Comparison of ENCODE assay signal across 11 cellular contexts in the genomic region with DNA sequence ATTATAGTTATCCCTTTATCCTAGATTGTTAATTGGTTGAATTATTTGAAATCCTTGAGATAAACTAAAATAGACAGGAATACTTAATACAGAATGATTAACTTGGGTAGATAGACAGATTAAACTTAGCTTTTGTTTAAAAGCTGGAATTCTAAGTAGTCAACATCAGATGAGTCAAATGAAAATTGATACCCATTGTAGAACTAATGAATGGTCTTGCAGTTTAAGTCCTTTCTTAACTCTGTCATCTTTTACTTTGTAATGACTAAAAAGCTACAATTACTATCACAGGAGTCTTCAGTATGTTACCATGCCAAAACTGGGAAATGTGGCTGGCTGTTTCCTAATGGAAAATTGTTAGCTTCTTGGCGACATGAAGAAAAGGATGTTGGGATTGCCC. TPM values are rescaled to one million over a fixed set of nuclear protein-coding genes. Genes with fewer than 3 reads are reported as not detected.
DNase-seq lines count a peak whose midpoint lies in the region; ATAC-seq and TF ChIP-seq lines count a peak whose summit lies in the region.
"Had no signal": no experiment of that assay in that cellular context is flagged by ENCODE, and none has a peak within 500 bp of the region (broad histone marks: within the 10 kb centered on the region; RNA-seq: fewer than 3 reads in every experiment).

No MANE protein-coding gene starts in this region.

- H3K27ac ChIP-seq in VCaP (peak overlapping the region; percentile 70), hepatocyte (peak overlapping the region; percentile 91)

- no peaks in the 10 kb centered on the region for H4K20me1 ChIP-seq in hepatocyte (ENCODE audit: insufficient read depth, poor library complexity, severe bottlenecking)

- peaks cover 13% of the 10 kb centered on the region for H3K4me1 ChIP-seq in hepatocyte (ENCODE audit: insufficient read depth)
- H3K4me1 ChIP-seq: colonic mucosa had no signal

- no peaks in the 10 kb centered on the region for H3K9me3 ChIP-seq in hepatocyte (ENCODE audit: low read depth)
- H3K9me3 ChIP-seq: colonic mucosa had no signal

- peak overlapping the region; percentile 7 for H2AFZ ChIP-seq in hepatocyte

- no peaks in the 10 kb centered on the region for H3K36me3 ChIP-seq in hepatocyte (replicated peaks; ENCODE audit: insufficient read depth, low read depth)
- H3K36me3 ChIP-seq: colonic mucosa had no signal

- H3K9me2 ChIP-seq in hepatocyte (replicated peaks; ENCODE audit: insufficient read depth), result no peaks in the 10 kb centered on the region

- 91% methylated on average over 1 of the region's 1 CpG for WGBS in hepatocyte (ENCODE audit: low lambda C conversion rate, missing lambda C conversion rate)

- H3K27me3 ChIP-seq in hepatocyte, result no peaks in the 10 kb centered on the region
- H3K27me3 ChIP-seq: colonic mucosa had no signal

- H3K4me1 Mint-ChIP-seq in T-helper 2 cell treated with Interferon-gamma antibody and Interleukin-4, amounts not matched to agents 5 μg/mL and 100 μg/mL, for 36 hours (ENCODE audit: low read depth), result peaks cover 50% of the 10 kb centered on the region
- peaks cover 6 to 11% of the 10 kb centered on the region in 2 donors for H3K4me1 Mint-ChIP-seq in stimulated activated naive B cell treated with anti-CD40 and anti-IgM and Interleukin-4, amounts not matched to agents 10 μg/mL and 1 μg/mL and 100 μg/mL, for 72 hours

- H3K27ac Mint-ChIP-seq in T-helper 2 cell treated with Interferon-gamma antibody and Interleukin-4, amounts not matched to agents 5 μg/mL and 100 μg/mL, for 36 hours, result peak overlapping the region; percentile 96
- peak overlapping the region; percentile 25 for H3K27ac Mint-ChIP-seq in stimulated activated naive B cell treated with anti-CD40 and anti-IgM and Interleukin-4, amounts not matched to agents 10 μg/mL and 1 μg/mL and 100 μg/mL, for 72 hours
- H3K27ac Mint-ChIP-seq: WTC11 had no signal

- no peaks in the 10 kb centered on the region for H3K79me2 ChIP-seq in hepatocyte

- no peak for DNase-seq in T-helper 2 cell treated with Interferon-gamma antibody and Interleukin-4, amounts not matched to agents 5 μg/mL and 100 μg/mL, for 36 hours (ENCODE audit: low spot score)
- no peak for DNase-seq in T-helper 2 cell
- DNase-seq in hepatocyte (ENCODE audit: low spot score), result no peak
- no peak for DNase-seq in stimulated activated naive B cell treated with anti-CD40 and anti-IgM and Interleukin-4, amounts not matched to agents 10 μg/mL and 1 μg/mL and 100 μg/mL, for 72 hours
- no peak for DNase-seq in pons (ENCODE audit: low spot score)
- no peak for DNase-seq in AG20443 (ENCODE audit: low spot score)
- DNase-seq: colonic mucosa, NCI-H2029 treated with DMSO at 0.1 percent for 48 hours had no signal

- no peaks in the 10 kb centered on the region for H3K36me3 Mint-ChIP-seq in T-helper 2 cell treated with Interferon-gamma antibody and Interleukin-4, amounts not matched to agents 5 μg/mL and 100 μg/mL, for 36 hours (ENCODE audit: low read depth)
- H3K36me3 Mint-ChIP-seq in stimulated activated naive B cell treated with anti-CD40 and anti-IgM and Interleukin-4, amounts not matched to agents 10 μg/mL and 1 μg/mL and 100 μg/mL, for 72 hours, result no peaks in the 10 kb centered on the region
- H3K36me3 Mint-ChIP-seq: WTC11 had no signal

- H3K9me3 Mint-ChIP-seq in T-helper 2 cell treated with Interferon-gamma antibody and Interleukin-4, amounts not matched to agents 5 μg/mL and 100 μg/mL, for 36 hours, result no peaks in the 10 kb centered on the region
- no peaks in the 10 kb centered on the region for H3K9me3 Mint-ChIP-seq in stimulated activated naive B cell treated with anti-CD40 and anti-IgM and Interleukin-4, amounts not matched to agents 10 μg/mL and 1 μg/mL and 100 μg/mL, for 72 hours
- H3K9me3 Mint-ChIP-seq: WTC11 had no signal

- no peaks in the 10 kb centered on the region for H3K27me3 Mint-ChIP-seq in T-helper 2 cell treated with Interferon-gamma antibody and Interleukin-4, amounts not matched to agents 5 μg/mL and 100 μg/mL, for 36 hours (ENCODE audit: low read depth)
- H3K27me3 Mint-ChIP-seq in stimulated activated naive B cell treated with anti-CD40 and anti-IgM and Interleukin-4, amounts not matched to agents 10 μg/mL and 1 μg/mL and 100 μg/mL, for 72 hours, result no peaks in the 10 kb centered on the region

- TF ChIP-seq CTCF in VCaP (conservative IDR thresholded peaks at IDR 0.05) (no peak), hepatocyte (IDR thresholded peaks at IDR 0.05; ENCODE audit: poor library complexity) (no peak)

- ATAC-seq in stimulated activated naive B cell treated with anti-CD40 and anti-IgM and Interleukin-4, amounts not matched to agents 10 μg/mL and 1 μg/mL and 100 μg/mL, for 72 hours (replicated peaks), result no peak
- ATAC-seq in HG02970 (IDR thresholded peaks at IDR 0.05; ENCODE audit: low FRiP score, unreplicated experiment), result no peak

- peak overlapping the region; percentile 68 for H3K4me2 ChIP-seq in hepatocyte

- H3K4me3 Mint-ChIP-seq in T-helper 2 cell treated with Interferon-gamma antibody and Interleukin-4, amounts not matched to agents 5 μg/mL and 100 μg/mL, for 36 hours, result peak overlapping the region; percentile 79
- H3K4me3 Mint-ChIP-seq in stimulated activated naive B cell treated with anti-CD40 and anti-IgM and Interleukin-4, amounts not matched to agents 10 μg/mL and 1 μg/mL and 100 μg/mL, for 72 hours, result peak overlapping the region; percentile 36 to 89
- H3K4me3 Mint-ChIP-seq: WTC11 had no signal

- H3K4me3 ChIP-seq in hepatocyte, result no peak overlapping the region

RNA-seq across cellular contexts. Expression of a gene that starts 20.3 kb away (rescaled TPM):
- 245 and 279 TPM in 2 replicates for total RNA-seq in hepatocyte
- 254 and 337 TPM in 2 replicates for polyA plus RNA-seq in hepatocyte
